Comparison of ENCODE assay signal across 9 cellular contexts in the genomic region with DNA sequence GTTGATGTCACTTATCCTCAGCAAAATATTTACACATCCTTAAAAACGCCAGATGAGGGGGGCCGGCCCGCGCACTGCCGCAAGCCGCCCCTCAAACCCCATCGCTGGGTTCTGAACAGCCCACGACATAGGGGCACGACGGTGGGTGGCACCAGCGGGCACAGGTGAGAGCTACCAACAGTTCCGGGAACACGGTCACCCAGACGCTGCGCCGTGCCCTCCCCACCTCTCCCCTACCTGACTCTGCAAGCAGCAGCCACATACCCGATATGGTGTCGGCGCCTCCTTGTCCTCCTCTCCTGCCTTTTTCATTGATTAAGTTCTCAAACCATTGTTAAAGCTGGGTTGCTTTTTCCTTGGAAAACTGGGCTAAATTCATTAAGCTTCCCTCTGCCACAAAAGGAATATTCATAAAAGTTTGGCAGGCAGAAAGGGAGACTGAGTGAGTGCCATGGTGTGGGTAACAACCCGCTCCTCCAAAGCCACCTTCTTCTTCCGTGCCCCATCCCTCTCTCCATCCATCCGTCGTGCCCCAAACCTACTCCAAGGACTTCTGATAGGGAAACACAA. TPM values are rescaled to one million over a fixed set of nuclear protein-coding genes. Genes with fewer than 3 reads are reported as not detected.
DNase-seq lines count a peak whose midpoint lies in the region; ATAC-seq and TF ChIP-seq lines count a peak whose summit lies in the region.
"Had no signal": no experiment of that assay in that cellular context is flagged by ENCODE, and none has a peak within 500 bp of the region (broad histone marks: within the 10 kb centered on the region; RNA-seq: fewer than 3 reads in every experiment).

No MANE protein-coding gene starts in this region.

- H3K27me3 ChIP-seq in liver (ENCODE audit: control insufficient read depth in 4 of 4, insufficient read depth in 4 of 4, low read length in 3 of 4), result no peaks in the 10 kb centered on the region
- H3K27me3 ChIP-seq in suprapubic skin, result peaks cover 4% of the 10 kb centered on the region
- H3K27me3 ChIP-seq in foreskin keratinocyte, result peaks cover 64% of the 10 kb centered on the region

- no peaks in the 10 kb centered on the region for H3K9me3 Mint-ChIP-seq in T-helper 1 cell treated with Interleukin-12 subunit alpha and Interleukin-12 subunit beta and Interleukin-4 antibody, amounts not matched to agents 30 μg/mL and 1 μg/mL, for 36 hours

- TF ChIP-seq CTCF in liver (IDR thresholded peaks at IDR 0.05; ENCODE audit: low read depth, low read length, missing input control) (no peak), suprapubic skin (IDR thresholded peaks at IDR 0.05) (no peak), foreskin keratinocyte (conservative IDR thresholded peaks at IDR 0.05) (no peak)

- H3K4me3 ChIP-seq in liver (ENCODE audit: low read depth in 1 of 3, low read length in 3 of 3) (peak overlapping the region in 2 of 3 donors; percentile 16 to 40), suprapubic skin (peak overlapping the region; percentile 49)

- no peak for TF ChIP-seq POLR2A in suprapubic skin (IDR thresholded peaks at IDR 0.05)

- H3K9ac ChIP-seq in liver (ENCODE audit: low read depth in 1 of 2, low read length in 2 of 2), result no peak overlapping the region
- H3K9ac ChIP-seq: BLaER1 had no signal

- H3K36me3 ChIP-seq in liver (ENCODE audit: control insufficient read depth in 4 of 4, insufficient read depth in 3 of 4, low read depth in 1 of 4, low read length in 3 of 4) (no peaks in the 10 kb centered on the region), suprapubic skin (no peaks in the 10 kb centered on the region)
- H3K36me3 ChIP-seq: BLaER1 had no signal

- no peaks in the 10 kb centered on the region for H3K36me3 Mint-ChIP-seq in T-helper 1 cell treated with Interleukin-12 subunit alpha and Interleukin-12 subunit beta and Interleukin-4 antibody, amounts not matched to agents 30 μg/mL and 1 μg/mL, for 36 hours (ENCODE audit: low read depth)

- no peak overlapping the region for H3K27ac ChIP-seq in liver (ENCODE audit: low read depth in 1 of 2, low read length in 2 of 2)
- H3K27ac ChIP-seq in suprapubic skin, result peak overlapping the region; percentile 50
- no peak overlapping the region for H3K27ac ChIP-seq in foreskin keratinocyte
- H3K27ac ChIP-seq: BLaER1 had no signal

- no peaks in the 10 kb centered on the region for H3K9me3 ChIP-seq in liver (ENCODE audit: control insufficient read depth in 4 of 4, low read length in 3 of 4)
- H3K9me3 ChIP-seq in suprapubic skin, result no peaks in the 10 kb centered on the region
- H3K9me3 ChIP-seq: BLaER1 had no signal

- no peak overlapping the region for H3K27ac Mint-ChIP-seq in T-helper 1 cell treated with Interleukin-12 subunit alpha and Interleukin-12 subunit beta and Interleukin-4 antibody, amounts not matched to agents 30 μg/mL and 1 μg/mL, for 36 hours

- peaks cover 2 to 10% (median 5%) of the 10 kb centered on the region in 4 donors for H3K4me1 ChIP-seq in liver (ENCODE audit: control insufficient read depth in 4 of 4, insufficient read depth in 4 of 4, low read length in 3 of 4)
- no peaks in the 10 kb centered on the region for H3K4me1 ChIP-seq in suprapubic skin
- no peaks in the 10 kb centered on the region for H3K4me1 ChIP-seq in foreskin keratinocyte
- H3K4me1 ChIP-seq: BLaER1 had no signal

- DNase-seq in T-helper 1 cell (no peak), suprapubic skin (ENCODE audit: low spot score in 2 of 2) (no peak), foreskin keratinocyte (no peak), RKO (ENCODE audit: low spot score) (no peak), AG20443 (ENCODE audit: low spot score) (no peak)
- peak; percentile 33 for DNase-seq in activated naive CD4-positive, alpha-beta T cell treated with anti-CD3 and anti-CD28 coated beads, Interleukin-2, amount 50 U/mL, for 16 hours

- peak overlapping the region; percentile 54 for H3K4me3 Mint-ChIP-seq in T-helper 1 cell treated with Interleukin-12 subunit alpha and Interleukin-12 subunit beta and Interleukin-4 antibody, amounts not matched to agents 30 μg/mL and 1 μg/mL, for 36 hours

- H3K27me3 Mint-ChIP-seq in T-helper 1 cell treated with Interleukin-12 subunit alpha and Interleukin-12 subunit beta and Interleukin-4 antibody, amounts not matched to agents 30 μg/mL and 1 μg/mL, for 36 hours (ENCODE audit: low read depth), result peaks cover 64% of the 10 kb centered on the region

- no peak for TF ChIP-seq EP300 in suprapubic skin (IDR thresholded peaks at IDR 0.05)

- TF ChIP-seq RAD21 in liver (IDR thresholded peaks at IDR 0.05), result no peak

- H3K4me1 Mint-ChIP-seq in T-helper 1 cell treated with Interleukin-12 subunit alpha and Interleukin-12 subunit beta and Interleukin-4 antibody, amounts not matched to agents 30 μg/mL and 1 μg/mL, for 36 hours (ENCODE audit: low read depth), result peaks cover 2% of the 10 kb centered on the region

- 2% methylated on average over 23 of the region's 23 CpGs for WGBS in liver
- 43% methylated on average over 23 of the region's 23 CpGs for WGBS in suprapubic skin

- ATAC-seq in foreskin keratinocyte, result no peak

TF ChIP-seq in liver, 16 proteins besides CTCF, POLR2A, EP300 and RAD21:
- no peak for TF ChIP-seq REST (IDR thresholded peaks at IDR 0.05)
- TF ChIP-seq NR2F2 (IDR thresholded peaks at IDR 0.05), result no peak
- no peak for TF ChIP-seq YY1 (IDR thresholded peaks at IDR 0.05)
- TF ChIP-seq, protein P1, sequence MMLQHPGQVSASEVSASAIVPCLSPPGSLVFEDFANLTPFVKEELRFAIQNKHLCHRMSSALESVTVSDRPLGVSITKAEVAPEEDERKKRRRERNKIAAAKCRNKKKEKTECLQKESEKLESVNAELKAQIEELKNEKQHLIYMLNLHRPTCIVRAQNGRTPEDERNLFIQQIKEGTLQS (IDR thresholded peaks at IDR 0.05), result no peak
- no peak for TF ChIP-seq TAF1 (conservative IDR thresholded peaks at IDR 0.05)
- TF ChIP-seq EGR1 (IDR thresholded peaks at IDR 0.05; ENCODE audit: low read depth in 2 of 2), result no peak
- no peak for TF ChIP-seq FOXA1 (IDR thresholded peaks at IDR 0.05)
- TF ChIP-seq MAX (IDR thresholded peaks at IDR 0.05), result no peak
- TF ChIP-seq HNF4G (IDR thresholded peaks at IDR 0.05), result no peak
- no peak for TF ChIP-seq GABPA (IDR thresholded peaks at IDR 0.05 in 1 of 2, conservative IDR thresholded peaks at IDR 0.05 in 1 of 2)
- TF ChIP-seq RXRA (IDR thresholded peaks at IDR 0.05), result no peak
- TF ChIP-seq, protein P2, sequence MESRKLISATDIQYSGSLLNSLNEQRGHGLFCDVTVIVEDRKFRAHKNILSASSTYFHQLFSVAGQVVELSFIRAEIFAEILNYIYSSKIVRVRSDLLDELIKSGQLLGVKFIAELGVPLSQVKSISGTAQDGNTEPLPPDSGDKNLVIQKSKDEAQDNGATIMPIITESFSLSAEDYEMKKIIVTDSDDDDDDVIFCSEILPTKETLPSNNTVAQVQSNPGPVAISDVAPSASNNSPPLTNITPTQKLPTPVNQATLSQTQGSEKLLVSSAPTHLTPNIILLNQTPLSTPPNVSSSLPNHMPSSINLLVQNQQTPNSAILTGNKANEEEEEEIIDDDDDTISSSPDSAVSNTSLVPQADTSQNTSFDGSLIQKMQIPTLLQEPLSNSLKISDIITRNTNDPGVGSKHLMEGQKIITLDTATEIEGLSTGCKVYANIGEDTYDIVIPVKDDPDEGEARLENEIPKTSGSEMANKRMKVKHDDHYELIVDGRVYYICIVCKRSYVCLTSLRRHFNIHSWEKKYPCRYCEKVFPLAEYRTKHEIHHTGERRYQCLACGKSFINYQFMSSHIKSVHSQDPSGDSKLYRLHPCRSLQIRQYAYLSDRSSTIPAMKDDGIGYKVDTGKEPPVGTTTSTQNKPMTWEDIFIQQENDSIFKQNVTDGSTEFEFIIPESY (IDR thresholded peaks at IDR 0.05), result no peak
- no peak for TF ChIP-seq SP1 (IDR thresholded peaks at IDR 0.05)
- no peak for TF ChIP-seq JUND (IDR thresholded peaks at IDR 0.05)

RNA-seq across cellular contexts. Expression of gene RAI2, which starts 1.4 kb away (rescaled TPM):
- total RNA-seq in liver, result under 1 TPM; 0.14 to 0.59 TPM
- polyA plus RNA-seq in liver, result 1 to 10 TPM; 1.4 to 1.8 TPM
- total RNA-seq in suprapubic skin, result 10 to 100 TPM in 1 of 4 donors, 1 to 10 TPM in 3; 4.4 to 11.2 (median 6.5) TPM
- not detected in 2 replicates for total RNA-seq in foreskin keratinocyte
- polyA plus RNA-seq in foreskin keratinocyte, result not detected in 2 replicates
